Comparison of ENCODE assay signal across 21 cellular contexts in the genomic region with DNA sequence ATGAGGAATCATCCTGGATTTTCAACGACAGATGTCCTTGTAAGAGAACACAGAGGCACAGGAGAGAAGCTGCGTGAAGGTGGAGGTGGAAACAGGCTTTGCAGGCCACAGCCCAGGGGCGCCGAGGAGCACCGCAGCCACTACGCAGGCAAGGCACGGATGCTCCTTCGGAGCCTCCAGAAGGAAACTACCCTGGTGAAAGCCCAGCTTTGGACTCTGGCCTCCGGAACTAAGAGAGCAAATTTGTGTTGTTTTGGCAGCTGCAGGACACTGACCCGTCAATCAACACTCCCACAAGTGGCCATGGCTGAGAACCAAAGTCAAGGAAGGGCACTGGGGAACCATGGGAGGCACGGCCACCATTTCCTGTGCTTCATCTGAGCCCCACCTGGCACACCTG.
"Had no signal": no experiment of that assay in that cellular context is flagged by ENCODE, and none has a peak within 500 bp of the region (broad histone marks: within the 10 kb centered on the region; RNA-seq: fewer than 3 reads in every experiment).

No MANE protein-coding gene starts in this region.

- H3K27ac Mint-ChIP-seq: activated CD4-positive, alpha-beta T cell treated with anti-CD3 and anti-CD28 coated beads, Interleukin-2, amount 10 ng/mL, durations not matched to agents 7 days and 5 days; activated CD8-positive, alpha-beta memory T cell treated with anti-CD3 and anti-CD28 coated beads, Interleukin-2, amount 10 ng/mL, durations not matched to agents 7 days and 5 days; activated CD8-positive, alpha-beta T cell treated with anti-CD3 and anti-CD28 coated beads for 36 hours; activated naive CD8-positive, alpha-beta T cell treated with anti-CD3 and anti-CD28 coated beads, Interleukin-2, amount 10 ng/mL, durations not matched to agents 7 days and 5 days had no signal

- H3K9me3 ChIP-seq: colonic mucosa, thoracic aorta, upper lobe of left lung had no signal

- H3K9me3 Mint-ChIP-seq: activated CD4-positive, alpha-beta T cell treated with anti-CD3 and anti-CD28 coated beads, Interleukin-2, amount 10 ng/mL, durations not matched to agents 7 days and 5 days; activated CD8-positive, alpha-beta T cell treated with anti-CD3 and anti-CD28 coated beads for 36 hours; activated naive CD8-positive, alpha-beta T cell treated with anti-CD3 and anti-CD28 coated beads, Interleukin-2, amount 10 ng/mL, durations not matched to agents 7 days and 5 days; effector memory CD8-positive, alpha-beta T cell; immature natural killer cell had no signal

- H3K27me3 ChIP-seq: colonic mucosa, dorsolateral prefrontal cortex, hepatocyte, upper lobe of left lung had no signal

- H3K36me3 Mint-ChIP-seq: immature natural killer cell had no signal

- H3K27ac ChIP-seq: colonic mucosa, hepatocyte, thoracic aorta, upper lobe of left lung, WERI-Rb-1 had no signal

- ATAC-seq: activated CD8-positive, alpha-beta memory T cell treated with anti-CD3 and anti-CD28 coated beads, Interleukin-2, amount 10 ng/mL, durations not matched to agents 7 days and 5 days; activated CD8-positive, alpha-beta T cell treated with anti-CD3 and anti-CD28 coated beads for 36 hours; effector memory CD8-positive, alpha-beta T cell; esophagus mucosa; left ventricle myocardium superior had no signal

- H3K27me3 Mint-ChIP-seq: activated CD4-positive, alpha-beta T cell treated with anti-CD3 and anti-CD28 coated beads, Interleukin-2, amount 10 ng/mL, durations not matched to agents 7 days and 5 days; activated CD8-positive, alpha-beta memory T cell treated with anti-CD3 and anti-CD28 coated beads, Interleukin-2, amount 10 ng/mL, durations not matched to agents 7 days and 5 days; activated CD8-positive, alpha-beta T cell treated with anti-CD3 and anti-CD28 coated beads for 36 hours; activated naive CD8-positive, alpha-beta T cell treated with anti-CD3 and anti-CD28 coated beads, Interleukin-2, amount 10 ng/mL, durations not matched to agents 7 days and 5 days; effector memory CD8-positive, alpha-beta T cell had no signal

- DNase-seq: activated CD4-positive, alpha-beta T cell treated with anti-CD3 and anti-CD28 coated beads, Interleukin-2, amount 10 ng/mL, durations not matched to agents 7 days and 5 days; activated CD4-positive, CD25-positive, alpha-beta regulatory T cell treated with anti-CD3 and anti-CD28 coated beads, Interleukin-2, amount 50 U/mL, for 72 hours; activated CD8-positive, alpha-beta memory T cell treated with anti-CD3 and anti-CD28 coated beads, Interleukin-2, amount 10 ng/mL, durations not matched to agents 7 days and 5 days; activated CD8-positive, alpha-beta T cell treated with anti-CD3 and anti-CD28 coated beads for 36 hours; activated gamma-delta T cell treated with Interleukin-2 at 50 U/mL for 16 hours; activated naive CD8-positive, alpha-beta T cell treated with anti-CD3 and anti-CD28 coated beads, Interleukin-2, amount 10 ng/mL, durations not matched to agents 7 days and 5 days; amygdala; colonic mucosa; dorsolateral prefrontal cortex; effector memory CD8-positive, alpha-beta T cell; foreskin melanocyte; immature natural killer cell; left ventricle myocardium superior; occipital lobe; stimulated activated CD4-positive, alpha-beta T cell treated with anti-CD3 and anti-CD28 coated beads, Interleukin-2, amount 100 ng/mL, for 48 hours; stimulated activated naive CD4-positive, alpha-beta T cell treated with Interleukin-2 at 50 U/mL for 16 hours; upper lobe of left lung; WERI-Rb-1 had no signal

- H3K4me3 Mint-ChIP-seq: activated CD4-positive, alpha-beta T cell treated with anti-CD3 and anti-CD28 coated beads, Interleukin-2, amount 10 ng/mL, durations not matched to agents 7 days and 5 days; activated CD8-positive, alpha-beta memory T cell treated with anti-CD3 and anti-CD28 coated beads, Interleukin-2, amount 10 ng/mL, durations not matched to agents 7 days and 5 days; activated CD8-positive, alpha-beta T cell treated with anti-CD3 and anti-CD28 coated beads for 36 hours; activated naive CD8-positive, alpha-beta T cell treated with anti-CD3 and anti-CD28 coated beads, Interleukin-2, amount 10 ng/mL, durations not matched to agents 7 days and 5 days; effector memory CD8-positive, alpha-beta T cell; immature natural killer cell had no signal
